Comparison of ENCODE assay signal across 9 cellular contexts in genomic region chr11:133945087-133945974, GRCh38. TPM values are rescaled to one million over a fixed set of nuclear protein-coding genes. Genes with fewer than 3 reads are reported as not detected.
A peak's percentile ranks its signal among the peaks of the same experiment; 100 is the strongest.
DNase-seq lines count a peak whose midpoint lies in the region; ATAC-seq and TF ChIP-seq lines count a peak whose summit lies in the region.
"Had no signal": no experiment of that assay in that cellular context is flagged by ENCODE, and none has a peak within 500 bp of the region (broad histone marks: within the 10 kb centered on the region; RNA-seq: fewer than 3 reads in every experiment).

No MANE protein-coding gene starts in this region.

- H3K4me3 Mint-ChIP-seq in type B pancreatic cell: no peak overlapping the region

- H3K4me1 ChIP-seq in HCT116 (ENCODE audit: control insufficient read depth in 1 of 2, insufficient read depth in 2 of 2, low read length in 2 of 2) (peaks cover 9 to 29% of the 10 kb centered on the region in 2 experiments; a peak in 3 of 4 replicates), esophagus muscularis mucosa (peaks cover 63 to 91% (median 78%) of the 10 kb centered on the region in 4 donors), OCI-LY7 (ENCODE audit: insufficient read depth, low read length, poor library complexity, severe bottlenecking) (no peaks in the 10 kb centered on the region)
- H3K4me1 ChIP-seq: right lobe of liver had no signal

- peaks cover 17% of the 10 kb centered on the region for H3K27me3 Mint-ChIP-seq in type B pancreatic cell

- RAD21 ChIA-PET in HCT116 (lab: Charles Lee; ENCODE audit: low non-redundant PET in 1 of 2, low total read pairs in 2 of 2, uncharacterized antibody in 2 of 2, unreplicated experiment in 2 of 2): no interaction called here

- ATAC-seq in HCT116: peak; percentile 58
- no peak for ATAC-seq in HG03442 (IDR thresholded peaks at IDR 0.05; ENCODE audit: unreplicated experiment)
- no peak for ATAC-seq in HG02610 (IDR thresholded peaks at IDR 0.05; ENCODE audit: unreplicated experiment)

- H3K9ac ChIP-seq in HCT116 (ENCODE audit: low read length): no peak overlapping the region

- H3K4me1 Mint-ChIP-seq in type B pancreatic cell (ENCODE audit: unreplicated experiment): peaks cover 21% of the 10 kb centered on the region

- H3K4me3 ChIP-seq in HCT116 (replicated peaks in 1 of 2; ENCODE audit: low read depth in 1 of 2, low read length in 2 of 2) (no peak overlapping the region), esophagus muscularis mucosa (peak overlapping the region; percentile 9 to 26 (median 12)), OCI-LY7 (ENCODE audit: low read depth, low read length, poor library complexity, severe bottlenecking) (no peak overlapping the region)
- H3K4me3 ChIP-seq: right lobe of liver had no signal

- TF ChIP-seq EP300 in esophagus muscularis mucosa (IDR thresholded peaks at IDR 0.05): no peak

- H3K79me2 ChIP-seq in HCT116 (ENCODE audit: insufficient read depth, low read length) (no peaks in the 10 kb centered on the region; the same call in 1 of the 2 replicates), OCI-LY7 (ENCODE audit: insufficient read depth, low read depth, low read length) (no peaks in the 10 kb centered on the region)

- no TSS peak for BruUV-seq in HCT116 (replicated peaks; lab: Mats Ljungman, UMichigan)
- BruUV-seq in OCI-LY7 (replicated peaks; lab: Mats Ljungman, UMichigan): no TSS peak

- TF ChIP-seq RAD21 in HCT116 (IDR thresholded peaks at IDR 0.05; ENCODE audit: low read depth): no peak

- 25% methylated on average over 23 of the region's 27 CpGs for WGBS in esophagus muscularis mucosa

- H3K9me2 ChIP-seq in HCT116 (ENCODE audit: insufficient read depth): no peaks in the 10 kb centered on the region
- no peaks in the 10 kb centered on the region for H3K9me2 ChIP-seq in OCI-LY7 (ENCODE audit: insufficient read depth, low read length)

- H4K20me1 ChIP-seq in HCT116 (ENCODE audit: insufficient read depth) (no peaks in the 10 kb centered on the region), OCI-LY7 (ENCODE audit: insufficient read depth, low read length) (no peaks in the 10 kb centered on the region)

- H3K36me3 Mint-ChIP-seq in type B pancreatic cell: no peaks in the 10 kb centered on the region

- TF ChIP-seq CTCF in HCT116 (IDR thresholded peaks at IDR 0.05 in 2 of 3, conservative IDR thresholded peaks at IDR 0.05 in 1 of 3; ENCODE audit: borderline replicate concordance in 1 of 3, insufficient read depth in 1 of 3, low read depth in 2 of 3, low read length in 2 of 3) (no peak), esophagus muscularis mucosa (IDR thresholded peaks at IDR 0.05) (no peak), OCI-LY7 (conservative IDR thresholded peaks at IDR 0.05; ENCODE audit: low read length) (no peak), type B pancreatic cell (conservative IDR thresholded peaks at IDR 0.05) (no peak)

- no peak overlapping the region for H3K27ac Mint-ChIP-seq in type B pancreatic cell

- H3K9me3 ChIP-seq in HCT116 (ENCODE audit: control insufficient read depth in 1 of 2, insufficient read depth in 1 of 2, low read depth in 1 of 2, low read length in 2 of 2): no peaks in the 10 kb centered on the region
- H3K9me3 ChIP-seq in esophagus muscularis mucosa: no peaks in the 10 kb centered on the region
- H3K9me3 ChIP-seq in OCI-LY7 (ENCODE audit: low read length): no peaks in the 10 kb centered on the region
- H3K9me3 ChIP-seq: right lobe of liver had no signal

- H3K9me3 Mint-ChIP-seq in type B pancreatic cell: no peaks in the 10 kb centered on the region

- POLR2A ChIA-PET in HCT116 (lab: Charles Lee): no interaction called here
- POLR2A ChIA-PET in OCI-LY7 (lab: Charles Lee): no interaction called here

- H2AFZ ChIP-seq in HCT116 (ENCODE audit: low read depth, low read length, poor library complexity, severe bottlenecking): no peak overlapping the region
- H2AFZ ChIP-seq in OCI-LY7 (ENCODE audit: low read length): no peak overlapping the region

- intact Hi-C loops in HCT116 (cut with micrococcal nuclease): no loop called here
- intact Hi-C loops in esophagus muscularis mucosa (cut with DNase I): loop anchor here (5.0 kb wide), 1 partner anchor 102 kb away; no protein-coding TSS in a partner anchor
- intact Hi-C loops in OCI-LY7 (cut with micrococcal nuclease; ENCODE audit: unreplicated experiment): no loop called here

- H3K27me3 ChIP-seq in HCT116 (ENCODE audit: insufficient read depth, low read length) (no peaks in the 10 kb centered on the region), esophagus muscularis mucosa (no peaks in the 10 kb centered on the region)
- H3K27me3 ChIP-seq: right lobe of liver had no signal

- peak overlapping the region; percentile 59 for H3K4me2 ChIP-seq in HCT116 (ENCODE audit: low read length)
- H3K4me2 ChIP-seq in OCI-LY7 (ENCODE audit: low read length): no peak overlapping the region

- CTCF ChIA-PET in HCT116 (lab: Charles Lee) (interaction anchor here (0.6 kb wide), 1 partner anchor 38 kb away, joined by 3 read pairs; no protein-coding TSS in a partner anchor), OCI-LY7 (lab: Charles Lee; ENCODE audit: unreplicated experiment) (no interaction called here)

- peak overlapping the region; percentile 29; the same call in 1 of the 2 replicates for H3K27ac ChIP-seq in HCT116 (ENCODE audit: low read depth, low read length)
- peak overlapping the region; percentile 90 to 97 (median 96) for H3K27ac ChIP-seq in esophagus muscularis mucosa (replicated peaks in 1 of 4)
- no peak overlapping the region for H3K27ac ChIP-seq in OCI-LY7 (ENCODE audit: low read depth, low read length, poor library complexity, severe bottlenecking)
- H3K27ac ChIP-seq: right lobe of liver had no signal

- DNase-seq in HCT116 (ENCODE audit: low read depth, low spot score) (no peak), esophagus muscularis mucosa (ENCODE audit: extremely low spot score) (no peak), OCI-LY7 (ENCODE audit: low spot score) (no peak), type B pancreatic cell (ENCODE audit: extremely low spot score, unreplicated experiment) (no peak)
- peak; percentile 68 to 88 for DNase-seq in activated CD8-positive, alpha-beta memory T cell treated with anti-CD3 and anti-CD28 coated beads for 1 hour (ENCODE audit: extremely low read depth in 1 of 2, low read depth in 1 of 2)
- DNase-seq in stimulated activated CD4-positive, alpha-beta T cell treated with anti-CD3 and anti-CD28 coated beads, Interleukin-2, amount 100 ng/mL, for 4 hours (ENCODE audit: low read depth): peak; percentile 80
- DNase-seq: right lobe of liver had no signal

- no peaks in the 10 kb centered on the region; a peak in 1 of 4 replicates for H3K36me3 ChIP-seq in HCT116 (ENCODE audit: control insufficient read depth in 1 of 2, insufficient read depth in 2 of 2, low read length in 2 of 2)
- peaks cover 0 to 32% (median 18%) of the 10 kb centered on the region in 4 donors for H3K36me3 ChIP-seq in esophagus muscularis mucosa
- H3K36me3 ChIP-seq in OCI-LY7 (ENCODE audit: insufficient read depth, low read length): no peaks in the 10 kb centered on the region
- H3K36me3 ChIP-seq: right lobe of liver had no signal

- TF ChIP-seq POLR2A in HCT116 (IDR thresholded peaks at IDR 0.05; ENCODE audit: borderline replicate concordance, extremely low read depth, insufficient read depth, insufficient read length) (no peak), esophagus muscularis mucosa (IDR thresholded peaks at IDR 0.05; ENCODE audit: low read depth) (no peak)

TF ChIP-seq in HCT116, 20 proteins besides CTCF, POLR2A, EP300 and RAD21:
- TF ChIP-seq EGR1 (IDR thresholded peaks at IDR 0.05; ENCODE audit: low read depth) (peak; percentile 84), POLR2AphosphoS5 (IDR thresholded peaks at IDR 0.05; ENCODE audit: low read depth, low read length) (no peak), SRF (IDR thresholded peaks at IDR 0.05; ENCODE audit: low read depth) (no peak), CBX3 (IDR thresholded peaks at IDR 0.05; ENCODE audit: low read depth) (no peak)
- TF ChIP-seq, protein P1, sequence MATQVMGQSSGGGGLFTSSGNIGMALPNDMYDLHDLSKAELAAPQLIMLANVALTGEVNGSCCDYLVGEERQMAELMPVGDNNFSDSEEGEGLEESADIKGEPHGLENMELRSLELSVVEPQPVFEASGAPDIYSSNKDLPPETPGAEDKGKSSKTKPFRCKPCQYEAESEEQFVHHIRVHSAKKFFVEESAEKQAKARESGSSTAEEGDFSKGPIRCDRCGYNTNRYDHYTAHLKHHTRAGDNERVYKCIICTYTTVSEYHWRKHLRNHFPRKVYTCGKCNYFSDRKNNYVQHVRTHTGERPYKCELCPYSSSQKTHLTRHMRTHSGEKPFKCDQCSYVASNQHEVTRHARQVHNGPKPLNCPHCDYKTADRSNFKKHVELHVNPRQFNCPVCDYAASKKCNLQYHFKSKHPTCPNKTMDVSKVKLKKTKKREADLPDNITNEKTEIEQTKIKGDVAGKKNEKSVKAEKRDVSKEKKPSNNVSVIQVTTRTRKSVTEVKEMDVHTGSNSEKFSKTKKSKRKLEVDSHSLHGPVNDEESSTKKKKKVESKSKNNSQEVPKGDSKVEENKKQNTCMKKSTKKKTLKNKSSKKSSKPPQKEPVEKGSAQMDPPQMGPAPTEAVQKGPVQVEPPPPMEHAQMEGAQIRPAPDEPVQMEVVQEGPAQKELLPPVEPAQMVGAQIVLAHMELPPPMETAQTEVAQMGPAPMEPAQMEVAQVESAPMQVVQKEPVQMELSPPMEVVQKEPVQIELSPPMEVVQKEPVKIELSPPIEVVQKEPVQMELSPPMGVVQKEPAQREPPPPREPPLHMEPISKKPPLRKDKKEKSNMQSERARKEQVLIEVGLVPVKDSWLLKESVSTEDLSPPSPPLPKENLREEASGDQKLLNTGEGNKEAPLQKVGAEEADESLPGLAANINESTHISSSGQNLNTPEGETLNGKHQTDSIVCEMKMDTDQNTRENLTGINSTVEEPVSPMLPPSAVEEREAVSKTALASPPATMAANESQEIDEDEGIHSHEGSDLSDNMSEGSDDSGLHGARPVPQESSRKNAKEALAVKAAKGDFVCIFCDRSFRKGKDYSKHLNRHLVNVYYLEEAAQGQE (IDR thresholded peaks at IDR 0.05; ENCODE audit: low read depth): no peak

RNA-seq across cellular contexts. Expression of gene IGSF9B, which starts 11.4 kb away (rescaled TPM):
- total RNA-seq in HCT116 (2021; ENCODE audit: unreplicated experiment) (12.4 TPM), esophagus muscularis mucosa (100 to 1,000 TPM in 1 of 4 donors, 10 to 100 TPM in 3; 21.7 to 130 (median 58.6) TPM), OCI-LY7 (2022) (2.8 and 3.4 TPM in 2 replicates), type B pancreatic cell (ENCODE audit: low replicate concordance) (6.6 and 10.6 TPM in 2 replicates)
- polyA plus RNA-seq in HCT116 (2012): 4.1 and 5.2 TPM in 2 replicates
- 0.36 and 0.95 TPM in 2 replicates for total RNA-seq in OCI-LY7 (2014; rRNA removed; shearing (Covaris generic))

Comparison
In these comparisons a context has a peak if more than half of its experiments do, and no peak if none do; other contexts are left out.
1. DNase-seq: peak in activated CD8-positive, alpha-beta memory T cell treated with anti-CD3 and anti-CD28 coated beads for 1 hour (2 of 2) and stimulated activated CD4-positive, alpha-beta T cell treated with anti-CD3 and anti-CD28 coated beads, Interleukin-2, amount 100 ng/mL, for 4 hours (single experiment); none in HCT116 (single experiment), esophagus muscularis mucosa (single experiment), OCI-LY7 (single experiment) and type B pancreatic cell (single experiment).
2. H3K4me3 ChIP-seq: peak in esophagus muscularis mucosa (4 of 4); none in HCT116 (0 of 2) and OCI-LY7 (single experiment).